1 cellular context compared by ENCODE assay signal in genomic region chr4:139492429-139492828, GRCh38.
TF ChIP-seq lines count a peak whose summit lies in the region.

No MANE protein-coding gene starts in this region.

TF ChIP-seq in WTC11, 78 proteins besides CTCF, POLR2A, EP300 and RAD21 (continued from another document):
- TF ChIP-seq PREB (CRISPR knock-in tag; IDR thresholded peaks at IDR 0.05; ENCODE audit: borderline replicate concordance) (no peak), USF2 (CRISPR knock-in tag; IDR thresholded peaks at IDR 0.05) (no peak), ZNF121 (CRISPR knock-in tag; IDR thresholded peaks at IDR 0.05) (no peak), ATF1 (CRISPR knock-in tag; IDR thresholded peaks at IDR 0.05) (no peak)
